Comparison of ENCODE assay signal across 1 cellular context in the genomic region with DNA sequence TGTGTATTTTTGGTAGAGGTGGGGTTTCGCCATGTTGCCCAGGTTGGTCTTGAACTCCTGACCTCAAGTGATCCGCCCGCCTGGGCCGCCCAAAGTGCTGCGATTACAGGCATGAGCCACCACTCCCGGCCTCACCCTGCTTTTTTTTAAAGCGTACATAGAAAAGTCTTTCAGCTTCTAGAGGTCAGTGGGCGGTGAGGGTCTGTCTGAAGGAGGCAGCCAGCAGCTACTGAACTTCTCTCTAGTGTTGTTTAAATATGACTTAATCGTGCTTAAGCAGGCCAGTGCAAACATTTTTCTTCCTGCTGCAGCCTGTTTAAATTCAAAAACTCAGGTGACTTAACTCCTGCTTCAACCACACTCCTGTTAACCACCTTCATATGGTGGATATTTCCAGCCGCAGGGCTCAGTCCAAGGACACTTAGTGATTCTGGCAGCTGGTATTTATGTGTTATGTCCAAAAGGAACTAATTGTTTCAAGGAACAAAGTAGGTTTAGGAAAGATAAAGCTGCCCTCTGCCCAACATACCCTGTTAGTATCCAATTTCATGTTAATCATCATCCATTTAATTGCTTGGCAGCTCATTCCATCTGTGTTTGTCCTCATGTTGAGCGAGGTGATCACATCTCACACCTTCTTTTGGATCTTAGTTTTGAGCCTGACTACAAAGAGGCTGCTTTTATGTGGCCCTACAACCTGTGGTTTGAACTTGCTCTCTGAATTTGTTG.
TF ChIP-seq lines count a peak whose summit lies in the region.

No MANE protein-coding gene starts in this region.

TF ChIP-seq in HepG2, 621 proteins besides CTCF, POLR2A, EP300 and RAD21 (continued from another document and continues in another):
- TF ChIP-seq RERE (CRISPR knock-in tag; IDR thresholded peaks at IDR 0.05; ENCODE audit: low read depth) (no peak), ZNF746 (CRISPR knock-in tag; IDR thresholded peaks at IDR 0.05) (no peak), TBP (CRISPR knock-in tag; IDR thresholded peaks at IDR 0.05) (no peak), DRAP1 (CRISPR knock-in tag; IDR thresholded peaks at IDR 0.05) (peak; percentile 13; the same call in 1 of the 2 replicates), ZKSCAN1 (IDR thresholded peaks at IDR 0.05; ENCODE audit: low read length) (no peak), ZBTB20 (CRISPR knock-in tag; IDR thresholded peaks at IDR 0.05; ENCODE audit: borderline replicate concordance, low read depth) (no peak), GATA4 (IDR thresholded peaks at IDR 0.05; ENCODE audit: borderline replicate concordance, low read depth) (no peak), GABPB1 (CRISPR knock-in tag; IDR thresholded peaks at IDR 0.05) (peak; percentile 30; the same call in 1 of the 2 replicates), ZNF670 (CRISPR knock-in tag; IDR thresholded peaks at IDR 0.05; ENCODE audit: borderline replicate concordance) (0 out of 2 replicates have a peak, but pooled peaks have one; percentile 16), PPARG (CRISPR knock-in tag; conservative IDR thresholded peaks at IDR 0.05) (peak; percentile 86), RFX3 (CRISPR knock-in tag; IDR thresholded peaks at IDR 0.05) (no peak), ZNF547 (CRISPR knock-in tag; IDR thresholded peaks at IDR 0.05) (no peak), ZNF776 (CRISPR knock-in tag; IDR thresholded peaks at IDR 0.05) (no peak), ZNF234 (CRISPR knock-in tag; conservative IDR thresholded peaks at IDR 0.05) (no peak), AKNA (CRISPR knock-in tag; IDR thresholded peaks at IDR 0.05; ENCODE audit: borderline replicate concordance) (no peak), ZNF589 (CRISPR knock-in tag; conservative IDR thresholded peaks at IDR 0.05) (no peak), FOSL1 (CRISPR knock-in tag; IDR thresholded peaks at IDR 0.05; ENCODE audit: borderline replicate concordance) (no peak), ZNF503 (CRISPR knock-in tag; IDR thresholded peaks at IDR 0.05) (peak; percentile 43; the same call in 1 of the 2 replicates), ARID2 (CRISPR knock-in tag; IDR thresholded peaks at IDR 0.05; ENCODE audit: borderline replicate concordance) (no peak), RFXANK (CRISPR knock-in tag; IDR thresholded peaks at IDR 0.05) (no peak), REST (IDR thresholded peaks at IDR 0.05; ENCODE audit: borderline replicate concordance in 1 of 2, low read depth in 1 of 2, low read length in 2 of 2) (no peak), MEIS1 (CRISPR knock-in tag; IDR thresholded peaks at IDR 0.05; ENCODE audit: borderline replicate concordance) (no peak), ZMYM2 (CRISPR knock-in tag; IDR thresholded peaks at IDR 0.05) (no peak), SPEN (CRISPR knock-in tag; IDR thresholded peaks at IDR 0.05; ENCODE audit: low read depth) (no peak), FIP1L1 (IDR thresholded peaks at IDR 0.05; ENCODE audit: borderline replicate concordance, insufficient read depth, low read depth, low read length) (no peak)
- TF ChIP-seq, protein P1, sequence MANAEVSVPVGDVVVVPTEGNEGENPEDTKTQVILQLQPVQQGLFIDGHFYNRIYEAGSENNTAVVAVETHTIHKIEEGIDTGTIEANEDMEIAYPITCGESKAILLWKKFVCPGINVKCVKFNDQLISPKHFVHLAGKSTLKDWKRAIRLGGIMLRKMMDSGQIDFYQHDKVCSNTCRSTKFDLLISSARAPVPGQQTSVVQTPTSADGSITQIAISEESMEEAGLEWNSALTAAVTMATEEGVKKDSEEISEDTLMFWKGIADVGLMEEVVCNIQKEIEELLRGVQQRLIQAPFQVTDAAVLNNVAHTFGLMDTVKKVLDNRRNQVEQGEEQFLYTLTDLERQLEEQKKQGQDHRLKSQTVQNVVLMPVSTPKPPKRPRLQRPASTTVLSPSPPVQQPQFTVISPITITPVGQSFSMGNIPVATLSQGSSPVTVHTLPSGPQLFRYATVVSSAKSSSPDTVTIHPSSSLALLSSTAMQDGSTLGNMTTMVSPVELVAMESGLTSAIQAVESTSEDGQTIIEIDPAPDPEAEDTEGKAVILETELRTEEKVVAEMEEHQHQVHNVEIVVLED (CRISPR knock-in tag; IDR thresholded peaks at IDR 0.05; ENCODE audit: borderline replicate concordance) = no peak
